ENCODE assay signal across 1 cellular context in the genomic region with DNA sequence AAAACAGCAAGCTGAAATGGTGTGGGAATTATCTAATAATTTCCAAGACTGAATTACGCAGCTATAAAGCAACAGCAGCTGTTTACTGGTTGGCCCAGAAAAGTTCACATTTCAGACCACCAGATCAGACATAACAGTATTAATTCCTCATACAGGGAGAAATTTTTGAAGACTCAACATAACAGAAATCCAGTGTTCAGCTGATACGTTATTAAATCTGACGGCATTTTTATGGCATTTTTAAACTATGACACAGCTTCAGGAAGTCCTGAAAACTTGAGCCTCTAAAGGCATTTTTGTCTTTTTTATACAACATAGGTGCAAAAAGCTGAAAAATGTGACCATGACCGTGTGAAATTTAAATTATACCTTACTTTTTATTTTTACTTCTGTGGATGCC.
TF ChIP-seq lines count a peak whose summit lies in the region.

No MANE protein-coding gene starts in this region.

TF ChIP-seq in IMR-90, 13 proteins besides CTCF, POLR2A, EP300 and RAD21 (continued from another document):
- TF ChIP-seq, protein P1, sequence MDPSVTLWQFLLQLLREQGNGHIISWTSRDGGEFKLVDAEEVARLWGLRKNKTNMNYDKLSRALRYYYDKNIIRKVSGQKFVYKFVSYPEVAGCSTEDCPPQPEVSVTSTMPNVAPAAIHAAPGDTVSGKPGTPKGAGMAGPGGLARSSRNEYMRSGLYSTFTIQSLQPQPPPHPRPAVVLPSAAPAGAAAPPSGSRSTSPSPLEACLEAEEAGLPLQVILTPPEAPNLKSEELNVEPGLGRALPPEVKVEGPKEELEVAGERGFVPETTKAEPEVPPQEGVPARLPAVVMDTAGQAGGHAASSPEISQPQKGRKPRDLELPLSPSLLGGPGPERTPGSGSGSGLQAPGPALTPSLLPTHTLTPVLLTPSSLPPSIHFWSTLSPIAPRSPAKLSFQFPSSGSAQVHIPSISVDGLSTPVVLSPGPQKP (IDR thresholded peaks at IDR 0.05; ENCODE audit: borderline replicate concordance, low read depth, low read length) = no peak
- TF ChIP-seq, protein P2, sequence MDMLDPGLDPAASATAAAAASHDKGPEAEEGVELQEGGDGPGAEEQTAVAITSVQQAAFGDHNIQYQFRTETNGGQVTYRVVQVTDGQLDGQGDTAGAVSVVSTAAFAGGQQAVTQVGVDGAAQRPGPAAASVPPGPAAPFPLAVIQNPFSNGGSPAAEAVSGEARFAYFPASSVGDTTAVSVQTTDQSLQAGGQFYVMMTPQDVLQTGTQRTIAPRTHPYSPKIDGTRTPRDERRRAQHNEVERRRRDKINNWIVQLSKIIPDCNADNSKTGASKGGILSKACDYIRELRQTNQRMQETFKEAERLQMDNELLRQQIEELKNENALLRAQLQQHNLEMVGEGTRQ (IDR thresholded peaks at IDR 0.05; ENCODE audit: low read depth, low read length) = no peak
- TF ChIP-seq FOS (IDR thresholded peaks at IDR 0.05; ENCODE audit: low read depth, low read length) = no peak
- TF ChIP-seq RCOR1 (IDR thresholded peaks at IDR 0.05; ENCODE audit: insufficient replicate concordance, low read length) = no peak
- TF ChIP-seq CHD1 (IDR thresholded peaks at IDR 0.05; ENCODE audit: low read depth, low read length) = no peak
- no peak for TF ChIP-seq NFE2L2 (IDR thresholded peaks at IDR 0.05; ENCODE audit: low read depth, low read length)
- no peak for TF ChIP-seq SMC3 (IDR thresholded peaks at IDR 0.05; ENCODE audit: low read depth, low read length)
- TF ChIP-seq CEBPB (IDR thresholded peaks at IDR 0.05; ENCODE audit: low read depth, low read length) = no peak
- TF ChIP-seq MXI1 (IDR thresholded peaks at IDR 0.05; ENCODE audit: borderline replicate concordance, low read depth, low read length) = no peak
